Comparison of ENCODE assay signal across 16 cellular contexts in the genomic region with DNA sequence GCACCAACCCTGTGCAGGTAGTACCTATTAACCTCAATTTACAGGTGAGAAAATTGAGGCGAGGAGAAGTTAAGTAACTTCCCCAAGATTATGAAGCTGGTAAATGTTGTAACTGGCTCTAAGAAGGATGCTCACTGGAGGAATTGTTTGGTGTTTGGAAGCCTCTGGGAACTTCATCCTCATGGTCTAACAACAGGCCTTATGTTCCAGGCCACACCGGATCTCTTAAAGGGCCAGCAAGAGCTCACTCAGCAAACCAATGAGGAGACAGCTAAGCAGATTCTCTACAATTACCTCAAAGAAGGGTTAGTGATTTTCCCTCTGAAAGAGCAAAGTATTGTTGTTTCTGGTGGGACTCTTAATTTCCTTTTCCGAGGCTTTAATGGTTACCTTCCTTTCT.
DNase-seq lines count a peak whose midpoint lies in the region; ATAC-seq, FAIRE-seq and TF ChIP-seq lines count a peak whose summit lies in the region.
"Had no signal": no experiment of that assay in that cellular context is flagged by ENCODE, and none has a peak within 500 bp of the region (broad histone marks: within the 10 kb centered on the region; RNA-seq: fewer than 3 reads in every experiment).

No MANE protein-coding gene starts in this region.

- H3K36me3 Mint-ChIP-seq in effector memory CD8-positive, alpha-beta T cell (ENCODE audit: insufficient read depth) = no peaks in the 10 kb centered on the region
- no peaks in the 10 kb centered on the region for H3K36me3 Mint-ChIP-seq in CD8-positive, alpha-beta memory T cell

- H2AFZ ChIP-seq in endothelial cell of umbilical vein (ENCODE audit: low read depth, low read length) = peak overlapping the region; percentile 16

- H3K27ac Mint-ChIP-seq in effector memory CD8-positive, alpha-beta T cell = no peak overlapping the region
- no peak overlapping the region for H3K27ac Mint-ChIP-seq in CD8-positive, alpha-beta memory T cell

- CTCF ChIA-PET in endothelial cell of umbilical vein (lab: Charles Lee) = interaction anchor here (0.5 to 1.5 kb wide), 3 partner anchors 87 to 546 kb away, joined by 3 to 5 read pairs (median 3); no protein-coding TSS in a partner anchor
- CTCF ChIA-PET in CD8-positive, alpha-beta memory T cell (lab: Charles Lee) = no interaction called here

- no peak overlapping the region for H3K4me2 ChIP-seq in endothelial cell of umbilical vein (ENCODE audit: insufficient read depth, low read length)
- H3K4me2 ChIP-seq: BLaER1, KMS-11 had no signal

- 64 to 100% methylated on average over 1 to 2 of the region's 3 CpGs for WGBS in mesodermal cell (ENCODE audit: insufficient coverage in 2 of 2), 2 experiments
- 95% methylated on average over 3 of the region's 3 CpGs for WGBS in thymus

- no peak for ATAC-seq in effector memory CD8-positive, alpha-beta T cell (replicated peaks)
- ATAC-seq in HG02884 (IDR thresholded peaks at IDR 0.05; ENCODE audit: unreplicated experiment) = no peak
- ATAC-seq: HepG2 had no signal

- H3K4me1 Mint-ChIP-seq in effector memory CD8-positive, alpha-beta T cell (ENCODE audit: low read depth in 2 of 2) = no peaks in the 10 kb centered on the region
- no peaks in the 10 kb centered on the region for H3K4me1 Mint-ChIP-seq in CD8-positive, alpha-beta memory T cell

- H3K4me1 ChIP-seq in endothelial cell of umbilical vein (ENCODE audit: control insufficient read depth, extremely low read depth, insufficient read depth, low read length) (peaks cover 8% of the 10 kb centered on the region), mesodermal cell (ENCODE audit: control insufficient read depth, insufficient read depth, low read length, poor library complexity, severe bottlenecking) (peaks cover 58% of the 10 kb centered on the region), thymus (ENCODE audit: control insufficient read depth, insufficient read depth, low read length) (no peaks in the 10 kb centered on the region)
- no peaks in the 10 kb centered on the region for H3K4me1 ChIP-seq in CD8-positive, alpha-beta memory T cell (ENCODE audit: insufficient read depth, low read length)

- H3K27ac ChIP-seq in endothelial cell of umbilical vein (ENCODE audit: insufficient read depth, low read depth, low read length) (no peak overlapping the region), mesodermal cell (ENCODE audit: low read depth, low read length, severe bottlenecking) (peak overlapping the region; percentile 88), thymus (ENCODE audit: low read depth) (peak overlapping the region; percentile 1)
- no peak overlapping the region for H3K27ac ChIP-seq in CD8-positive, alpha-beta memory T cell (ENCODE audit: low read depth, low read length)
- H3K27ac ChIP-seq: BLaER1, KMS-11 had no signal

- no peaks in the 10 kb centered on the region for H3K27me3 ChIP-seq in endothelial cell of umbilical vein (ENCODE audit: control insufficient read depth in 2 of 2, insufficient read depth in 2 of 2, low read length in 2 of 2)
- no peaks in the 10 kb centered on the region for H3K27me3 ChIP-seq in thymus (ENCODE audit: control insufficient read depth, insufficient read depth)
- H3K27me3 ChIP-seq in CD8-positive, alpha-beta memory T cell (ENCODE audit: insufficient read depth, low read length, poor library complexity, severe bottlenecking) = no peaks in the 10 kb centered on the region
- H3K27me3 ChIP-seq: BLaER1 had no signal

- no peaks in the 10 kb centered on the region for H3K9me3 ChIP-seq in endothelial cell of umbilical vein (replicated peaks; ENCODE audit: control insufficient read depth, insufficient read depth, low read length)
- H3K9me3 ChIP-seq in mesodermal cell (ENCODE audit: control insufficient read depth, low read length) = no peaks in the 10 kb centered on the region
- no peaks in the 10 kb centered on the region for H3K9me3 ChIP-seq in thymus (ENCODE audit: control insufficient read depth)
- H3K9me3 ChIP-seq in CD8-positive, alpha-beta memory T cell (ENCODE audit: low read length) = no peaks in the 10 kb centered on the region
- H3K9me3 ChIP-seq: BLaER1, HAP-1 had no signal

- no peak overlapping the region for H3K4me3 Mint-ChIP-seq in effector memory CD8-positive, alpha-beta T cell
- H3K4me3 Mint-ChIP-seq in CD8-positive, alpha-beta memory T cell = no peak overlapping the region

- no peaks in the 10 kb centered on the region for H3K79me2 ChIP-seq in endothelial cell of umbilical vein (ENCODE audit: control insufficient read depth, insufficient read depth, low read length)

- dilution Hi-C loops in endothelial cell of umbilical vein (cut with MboI; ENCODE audit: extremely low pct_ligation_motif_present, low sequenced_read_pairs) = no loop called here

- peaks cover 15 to 31% of the 10 kb centered on the region in 2 donors for H3K27me3 Mint-ChIP-seq in effector memory CD8-positive, alpha-beta T cell
- peaks cover 1 to 10% of the 10 kb centered on the region in 2 donors for H3K27me3 Mint-ChIP-seq in CD8-positive, alpha-beta memory T cell

- no peak for TF ChIP-seq POLR2A in endothelial cell of umbilical vein (IDR thresholded peaks at IDR 0.05; ENCODE audit: low read depth, low read length)

- no peaks in the 10 kb centered on the region for H3K9me3 Mint-ChIP-seq in effector memory CD8-positive, alpha-beta T cell
- H3K9me3 Mint-ChIP-seq in CD8-positive, alpha-beta memory T cell = no peaks in the 10 kb centered on the region

- no peak for TF ChIP-seq CTCF in endothelial cell of umbilical vein (IDR thresholded peaks at IDR 0.05; ENCODE audit: extremely low read depth in 1 of 2, insufficient read depth in 1 of 2, low read depth in 1 of 2, low read length in 2 of 2)

- no peak overlapping the region for H3K9ac ChIP-seq in endothelial cell of umbilical vein (replicated peaks; ENCODE audit: extremely low read depth, insufficient read depth, low read length)
- H3K9ac ChIP-seq: BLaER1, KMS-11 had no signal

- H3K4me3 ChIP-seq in endothelial cell of umbilical vein (replicated peaks in 1 of 3; ENCODE audit: insufficient read depth in 1 of 3, low read depth in 1 of 3, low read length in 3 of 3) = no peak overlapping the region
- no peak overlapping the region for H3K4me3 ChIP-seq in mesodermal cell (ENCODE audit: extremely low read depth, insufficient read depth, low read length, poor library complexity, severe bottlenecking)
- H3K4me3 ChIP-seq in thymus (ENCODE audit: low read length) = no peak overlapping the region
- H3K4me3 ChIP-seq in CD8-positive, alpha-beta memory T cell (ENCODE audit: low read length) = no peak overlapping the region
- H3K4me3 ChIP-seq: BLaER1, HAP-1 had no signal

- H3K36me3 ChIP-seq in endothelial cell of umbilical vein (ENCODE audit: control insufficient read depth in 2 of 2, extremely low read depth in 1 of 2, insufficient read depth in 2 of 2, low read length in 2 of 2) (peaks cover 0 to 7% of the 10 kb centered on the region in 2 experiments), mesodermal cell (ENCODE audit: control insufficient read depth, insufficient read depth, low read length) (peaks cover 50% of the 10 kb centered on the region), thymus (ENCODE audit: control insufficient read depth, insufficient read depth) (no peaks in the 10 kb centered on the region)
- H3K36me3 ChIP-seq in CD8-positive, alpha-beta memory T cell (ENCODE audit: insufficient read depth, low read length) = no peaks in the 10 kb centered on the region
- H3K36me3 ChIP-seq: BLaER1, HAP-1 had no signal

- H3K9me1 ChIP-seq in endothelial cell of umbilical vein (replicated peaks; ENCODE audit: control insufficient read depth, extremely low read depth, insufficient read depth, low read length) = no peaks in the 10 kb centered on the region

- intact Hi-C loops in endothelial cell of umbilical vein (cut with micrococcal nuclease) = loop anchor here (5.0 kb wide), 1 partner anchor 63 kb away; the partner anchor contains the start of gene CGNL1

- no peak for FAIRE-seq in endothelial cell of umbilical vein (lab: Jason Lieb, UNC)
- FAIRE-seq: HepG2 had no signal

- no peaks in the 10 kb centered on the region for H4K20me1 ChIP-seq in endothelial cell of umbilical vein (replicated peaks; ENCODE audit: control insufficient read depth, extremely low read depth, insufficient read depth, low read length)
- H4K20me1 ChIP-seq: BLaER1 had no signal

- DNase-seq in amniotic epithelial cell (ENCODE audit: low read depth) = peak; percentile 49
- DNase-seq in endothelial cell of umbilical vein (ENCODE audit: low read depth, low spot score) = no peak
- no peak for DNase-seq in effector memory CD8-positive, alpha-beta T cell
- no peak for DNase-seq in GM19238 (ENCODE audit: insufficient read length, low spot score)
- DNase-seq in CD8-positive, alpha-beta memory T cell = no peak
- DNase-seq: NCI-H187 treated with DMSO at 0.1 percent for 48 hours, NCI-H2171, NCI-H446 treated with DMSO at 0.1 percent for 48 hours, NCI-H774 had no signal

- no TSS peak for BruUV-seq in endothelial cell of umbilical vein (replicated peaks; lab: Mats Ljungman, UMichigan)

- POLR2A ChIA-PET in endothelial cell of umbilical vein (lab: Charles Lee) = no interaction called here
- POLR2A ChIA-PET in CD8-positive, alpha-beta memory T cell (lab: Charles Lee) = no interaction called here

TF ChIP-seq in endothelial cell of umbilical vein, 7 proteins besides CTCF, POLR2A, EP300 and RAD21:
- TF ChIP-seq MAX (IDR thresholded peaks at IDR 0.05; ENCODE audit: insufficient read depth, insufficient read length) = no peak
- TF ChIP-seq FOS (IDR thresholded peaks at IDR 0.05; ENCODE audit: borderline replicate concordance, insufficient read depth, low read length) = no peak
- no peak for TF ChIP-seq GATA2 (IDR thresholded peaks at IDR 0.05; ENCODE audit: insufficient read depth, insufficient read length, low read depth, low read length)
- no peak for TF ChIP-seq MYC (IDR thresholded peaks at IDR 0.05; ENCODE audit: low read depth, low read length)
- TF ChIP-seq EZH2 (IDR thresholded peaks at IDR 0.05; ENCODE audit: borderline replicate concordance, low read depth, low read length, severe bottlenecking) = no peak
- no peak for TF ChIP-seq JUN (IDR thresholded peaks at IDR 0.05; ENCODE audit: borderline replicate concordance, insufficient read depth, insufficient read length, low read depth)
- TF ChIP-seq POLR2AphosphoS5 (IDR thresholded peaks at IDR 0.05; ENCODE audit: insufficient read depth, low read depth, low read length) = no peak

Comparison
In these comparisons a context has a peak if more than half of its experiments do, and no peak if none do; other contexts are left out.
1. H3K27ac ChIP-seq: peak in mesodermal cell (single experiment) and thymus (single experiment); none in endothelial cell of umbilical vein (single experiment) and CD8-positive, alpha-beta memory T cell (single experiment).